In the genomic region with DNA sequence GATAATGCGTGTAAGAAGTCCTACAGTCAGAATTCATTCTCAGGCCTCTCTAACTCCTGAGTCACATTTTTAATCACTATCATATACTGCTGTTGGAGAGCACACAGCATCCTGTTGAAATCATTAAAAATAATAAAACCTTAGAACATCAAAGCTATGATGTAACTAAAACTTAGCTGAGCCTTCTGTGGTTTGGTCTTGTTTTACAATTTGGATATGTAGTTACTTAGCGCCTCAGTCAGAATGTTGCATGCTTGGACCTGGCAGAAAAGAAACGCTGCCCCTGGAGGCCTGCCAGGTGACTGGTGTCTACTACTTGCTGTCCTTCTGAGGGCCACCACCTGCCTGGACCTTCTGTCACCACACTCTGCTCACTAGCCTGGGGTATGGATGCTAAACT, we compare ENCODE assay signal across 13 cellular contexts.
DNase-seq lines count a peak whose midpoint lies in the region; ATAC-seq and TF ChIP-seq lines count a peak whose summit lies in the region.
"Had no signal": no experiment of that assay in that cellular context is flagged by ENCODE, and none has a peak within 500 bp of the region (broad histone marks: within the 10 kb centered on the region; RNA-seq: fewer than 3 reads in every experiment).

No MANE protein-coding gene starts in this region.

- 0 to 2% methylated on average over 3 of the region's 3 CpGs for WGBS in GM23248 (ENCODE audit: low coverage in 1 of 2, low lambda C conversion rate in 2 of 2, missing lambda C conversion rate in 2 of 2), 2 experiments

- H3K36me3 ChIP-seq in GM23248 (ENCODE audit: low read depth) (peaks cover 11% of the 10 kb centered on the region; the same call in 1 of the 2 replicates), WERI-Rb-1 (no peaks in the 10 kb centered on the region)
- H3K36me3 ChIP-seq: pancreas had no signal

- intact Hi-C loops in sciatic nerve (cut with DNase I): no loop called here

- H3F3A ChIP-seq in GM23248 (ENCODE audit: insufficient read depth): peaks cover 80% of the 10 kb centered on the region

- DNase-seq in GM23248: peak; percentile 94
- DNase-seq in WERI-Rb-1: peak; percentile 15
- DNase-seq in fibroblast of pulmonary artery (ENCODE audit: low read depth): peak; percentile 89
- DNase-seq in sciatic nerve (ENCODE audit: low spot score): peak; percentile 77
- DNase-seq in progenitor cell of endocrine pancreas (ENCODE audit: low spot score, unreplicated experiment): no peak
- no peak for DNase-seq in NCI-H146 (lab: John Stamatoyannopoulos, UW)
- DNase-seq: central memory CD4-positive, alpha-beta T cell; DMS153; NCI-H510A treated with DMSO at 0.1 percent for 48 hours; T-cell had no signal

- peaks cover 3% of the 10 kb centered on the region for H3K36me3 Mint-ChIP-seq in progenitor cell of endocrine pancreas (ENCODE audit: insufficient read depth)
- H3K36me3 Mint-ChIP-seq: T-cell had no signal

- H3K4me2 ChIP-seq in GM23248 (ENCODE audit: unreplicated experiment): peak overlapping the region; percentile 23

- H4K20me1 ChIP-seq in GM23248 (ENCODE audit: insufficient read depth): no peaks in the 10 kb centered on the region

- no peaks in the 10 kb centered on the region for H3K9me2 ChIP-seq in GM23248 (ENCODE audit: insufficient read depth)

- peaks cover 78% of the 10 kb centered on the region for H3K4me1 ChIP-seq in GM23248 (ENCODE audit: insufficient read depth)

- peaks cover 11% of the 10 kb centered on the region for H3K4me1 Mint-ChIP-seq in progenitor cell of endocrine pancreas (ENCODE audit: low read depth)
- H3K4me1 Mint-ChIP-seq: T-cell had no signal

- no peak overlapping the region for H2AFZ ChIP-seq in GM23248

- H3K4me3 ChIP-seq in GM23248 (no peak overlapping the region), WERI-Rb-1 (ENCODE audit: low read depth, low read length) (no peak overlapping the region), fibroblast of pulmonary artery (replicated peaks; ENCODE audit: low read depth, low read length) (no peak overlapping the region)
- H3K4me3 ChIP-seq: pancreas had no signal

- no peak overlapping the region for H3K4me3 Mint-ChIP-seq in progenitor cell of endocrine pancreas (ENCODE audit: low read depth)
- H3K4me3 Mint-ChIP-seq: T-cell had no signal

- peak; percentile 30; the same call in 1 of the 2 replicates for TF ChIP-seq CTCF in WERI-Rb-1 (IDR thresholded peaks at IDR 0.05; ENCODE audit: low read depth, low read length)
- TF ChIP-seq CTCF in fibroblast of pulmonary artery (IDR thresholded peaks at IDR 0.05; ENCODE audit: low read length, missing control alignments): no peak
- no peak for TF ChIP-seq CTCF in progenitor cell of endocrine pancreas (IDR thresholded peaks at IDR 0.05; ENCODE audit: unreplicated experiment)

- H3K79me2 ChIP-seq in GM23248 (ENCODE audit: insufficient read depth): peaks cover 14% of the 10 kb centered on the region

- H3K27ac ChIP-seq in GM23248 (peak overlapping the region; percentile 71), WERI-Rb-1 (no peak overlapping the region)
- H3K27ac ChIP-seq: pancreas had no signal

- peak overlapping the region; percentile 9; the same call in 1 of the 2 replicates for H3K9ac ChIP-seq in GM23248

- H3K27ac Mint-ChIP-seq in progenitor cell of endocrine pancreas: no peak overlapping the region
- H3K27ac Mint-ChIP-seq: T-cell had no signal

- H3K27me3 Mint-ChIP-seq in progenitor cell of endocrine pancreas: no peaks in the 10 kb centered on the region
- H3K27me3 Mint-ChIP-seq: T-cell had no signal

- peaks cover 4% of the 10 kb centered on the region for H3K9me3 Mint-ChIP-seq in progenitor cell of endocrine pancreas (ENCODE audit: low read depth)
- H3K9me3 Mint-ChIP-seq: T-cell had no signal

- no peaks in the 10 kb centered on the region for H3K9me3 ChIP-seq in GM23248 (ENCODE audit: low read depth)
- H3K9me3 ChIP-seq in WERI-Rb-1 (ENCODE audit: severe bottlenecking): no peaks in the 10 kb centered on the region
- H3K9me3 ChIP-seq: pancreas had no signal

- in situ Hi-C loops in GM23248 (cut with MboI): no loop called here

- H3K27me3 ChIP-seq in GM23248 (replicated peaks; ENCODE audit: insufficient read depth) (no peaks in the 10 kb centered on the region), WERI-Rb-1 (ENCODE audit: insufficient read depth, low read depth, severe bottlenecking) (no peaks in the 10 kb centered on the region)
- H3K27me3 ChIP-seq: pancreas had no signal

- ATAC-seq in sciatic nerve (peak; percentile 76), GM18868 (IDR thresholded peaks at IDR 0.05; ENCODE audit: unreplicated experiment) (no peak), HG02970 (IDR thresholded peaks at IDR 0.05; ENCODE audit: low FRiP score, unreplicated experiment) (no peak)
- ATAC-seq: T-cell had no signal

Comparison
In these comparisons a context has a peak if more than half of its experiments do, and no peak if none do; other contexts are left out.
1. DNase-seq: peak in GM23248 (single experiment), WERI-Rb-1 (single experiment), fibroblast of pulmonary artery (single experiment) and sciatic nerve (single experiment); none in progenitor cell of endocrine pancreas (single experiment) and NCI-H146 (single experiment).